10 cellular contexts compared by ENCODE assay signal in the genomic region with DNA sequence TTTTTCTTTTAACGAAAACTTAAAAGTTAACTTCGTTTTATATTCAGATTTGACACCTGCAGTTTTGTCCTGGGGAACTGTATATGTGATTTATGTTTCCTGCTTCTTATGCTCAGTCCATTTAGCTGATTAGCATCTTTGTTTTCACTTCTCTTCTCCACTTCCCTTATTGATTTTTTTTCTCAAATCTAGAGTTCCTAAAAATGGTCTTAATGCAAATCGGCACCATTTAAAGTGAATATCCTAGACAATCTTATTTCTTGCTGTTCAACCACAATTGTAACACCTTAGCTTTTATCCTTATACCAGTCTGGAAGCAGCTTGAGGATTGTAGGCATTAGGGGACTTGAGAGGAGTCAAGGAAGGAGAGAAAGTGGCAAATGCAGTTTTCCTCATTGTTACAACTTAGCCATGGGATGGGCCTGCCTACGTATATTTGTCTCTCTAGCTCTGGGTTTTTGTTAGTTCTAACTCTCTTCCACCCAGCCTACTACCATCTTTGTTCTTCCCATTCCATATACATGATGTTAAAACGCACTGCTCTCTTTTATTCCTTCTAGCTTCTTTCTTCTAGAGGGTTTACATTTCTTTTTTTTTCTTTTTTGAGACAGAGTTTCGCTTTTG. TPM values are rescaled to one million over a fixed set of nuclear protein-coding genes. Genes with fewer than 3 reads are reported as not detected.
A peak's percentile ranks its signal among the peaks of the same experiment; 100 is the strongest.
DNase-seq lines count a peak whose midpoint lies in the region; ATAC-seq, FAIRE-seq and TF ChIP-seq lines count a peak whose summit lies in the region.
"Had no signal": no experiment of that assay in that cellular context is flagged by ENCODE, and none has a peak within 500 bp of the region (broad histone marks: within the 10 kb centered on the region; RNA-seq: fewer than 3 reads in every experiment).

No MANE protein-coding gene starts in this region.

- H3K4me3 Mint-ChIP-seq in HFFc6: no peak overlapping the region

- H2AFZ ChIP-seq in endothelial cell of umbilical vein (ENCODE audit: low read depth, low read length): no peak overlapping the region

- no peak overlapping the region for H3K27ac ChIP-seq in endothelial cell of umbilical vein (ENCODE audit: insufficient read depth, low read depth, low read length)

- ATAC-seq in GM18520 (IDR thresholded peaks at IDR 0.05; ENCODE audit: unreplicated experiment) (peak; percentile 59), GM21576 (IDR thresholded peaks at IDR 0.05; ENCODE audit: unreplicated experiment) (peak; percentile 84), HG03432 (IDR thresholded peaks at IDR 0.05; ENCODE audit: unreplicated experiment) (peak; percentile 79)

- CTCF ChIA-PET in endothelial cell of umbilical vein (lab: Charles Lee): interaction anchor here (1.0 to 1.2 kb wide), 3 partner anchors 9 to 30 kb away, joined by 3 to 4 read pairs (median 3); no protein-coding TSS in a partner anchor

- DNase-seq in endothelial cell of umbilical vein (ENCODE audit: low read depth, low spot score) (peak; percentile 21), NCI-H510A treated with DMSO at 0.1 percent for 48 hours (lab: John Stamatoyannopoulos, UW) (no peak), HFFc6 (no peak), nucleus accumbens (lab: John Stamatoyannopoulos, UW) (no peak), erythroblast (lab: John Stamatoyannopoulos, UW) (no peak)
- DNase-seq: activated effector memory CD4-positive, alpha-beta T cell treated with anti-CD3 and anti-CD28 coated beads, Interleukin-2, amount 50 U/mL, for 16 hours; Right ventricle myocardium superior had no signal

- H3K36me3 Mint-ChIP-seq in HFFc6 (ENCODE audit: low read depth): peaks cover 9% of the 10 kb centered on the region

- intact Hi-C loops in endothelial cell of umbilical vein (cut with micrococcal nuclease): no loop called here

- no peak overlapping the region for H3K4me3 ChIP-seq in endothelial cell of umbilical vein (replicated peaks in 1 of 3; ENCODE audit: insufficient read depth in 1 of 3, low read depth in 1 of 3, low read length in 3 of 3)

- H3K4me1 Mint-ChIP-seq in HFFc6 (ENCODE audit: low read depth): peaks cover 20% of the 10 kb centered on the region

- dilution Hi-C loops in endothelial cell of umbilical vein (cut with MboI; ENCODE audit: extremely low pct_ligation_motif_present, low sequenced_read_pairs): no loop called here

- H3K9me1 ChIP-seq in endothelial cell of umbilical vein (replicated peaks; ENCODE audit: control insufficient read depth, extremely low read depth, insufficient read depth, low read length): no peaks in the 10 kb centered on the region

- H3K9ac ChIP-seq in endothelial cell of umbilical vein (replicated peaks; ENCODE audit: extremely low read depth, insufficient read depth, low read length): no peak overlapping the region

- no peaks in the 10 kb centered on the region for H3K9me3 Mint-ChIP-seq in HFFc6

- peaks cover 3% of the 10 kb centered on the region for H3K4me1 ChIP-seq in endothelial cell of umbilical vein (ENCODE audit: control insufficient read depth, extremely low read depth, insufficient read depth, low read length)

- no peak for TF ChIP-seq POLR2A in endothelial cell of umbilical vein (IDR thresholded peaks at IDR 0.05; ENCODE audit: low read depth, low read length)
- no peak for TF ChIP-seq POLR2A in erythroblast (IDR thresholded peaks at IDR 0.05; ENCODE audit: low read length)

- H3K79me2 ChIP-seq in endothelial cell of umbilical vein (ENCODE audit: control insufficient read depth, insufficient read depth, low read length): peaks cover 17% of the 10 kb centered on the region

- TF ChIP-seq CTCF in endothelial cell of umbilical vein (IDR thresholded peaks at IDR 0.05; ENCODE audit: extremely low read depth in 1 of 2, insufficient read depth in 1 of 2, low read depth in 1 of 2, low read length in 2 of 2) (no peak), HFFc6 (IDR thresholded peaks at IDR 0.05) (no peak)

- no TSS peak for BruUV-seq in endothelial cell of umbilical vein (replicated peaks; lab: Mats Ljungman, UMichigan)

- no peak for FAIRE-seq in endothelial cell of umbilical vein (lab: Jason Lieb, UNC)

- POLR2A ChIA-PET in endothelial cell of umbilical vein (lab: Charles Lee): no interaction called here

- no peaks in the 10 kb centered on the region for H3K27me3 ChIP-seq in endothelial cell of umbilical vein (ENCODE audit: control insufficient read depth in 2 of 2, insufficient read depth in 2 of 2, low read length in 2 of 2)

- H4K20me1 ChIP-seq in endothelial cell of umbilical vein (replicated peaks; ENCODE audit: control insufficient read depth, extremely low read depth, insufficient read depth, low read length): no peaks in the 10 kb centered on the region

- peaks cover 2 to 4% of the 10 kb centered on the region in 2 experiments for H3K36me3 ChIP-seq in endothelial cell of umbilical vein (ENCODE audit: control insufficient read depth in 2 of 2, extremely low read depth in 1 of 2, insufficient read depth in 2 of 2, low read length in 2 of 2)

- no peak overlapping the region for H3K27ac Mint-ChIP-seq in HFFc6

- H3K4me2 ChIP-seq in endothelial cell of umbilical vein (ENCODE audit: insufficient read depth, low read length): no peak overlapping the region

- H3K27me3 Mint-ChIP-seq in HFFc6 (ENCODE audit: insufficient read depth): no peaks in the 10 kb centered on the region

- no peaks in the 10 kb centered on the region for H3K9me3 ChIP-seq in endothelial cell of umbilical vein (replicated peaks; ENCODE audit: control insufficient read depth, insufficient read depth, low read length)

TF ChIP-seq in endothelial cell of umbilical vein, 7 proteins besides CTCF, POLR2A, EP300 and RAD21:
- TF ChIP-seq MYC (IDR thresholded peaks at IDR 0.05; ENCODE audit: low read depth, low read length): no peak

RNA-seq across cellular contexts. Expression of gene QRSL1, which starts 8.5 kb away (rescaled TPM):
- total RNA-seq in endothelial cell of umbilical vein: 11.3 and 12.4 TPM in 2 replicates
- polyA plus RNA-seq in endothelial cell of umbilical vein: 3.7 and 4.3 TPM in 2 replicates
- polyA plus RNA-seq in endothelial cell of umbilical vein (2011; cell fraction: cytosol; rRNA removed): 7.0 and 7.1 TPM in 2 replicates
- polyA plus RNA-seq in endothelial cell of umbilical vein (2011; cell fraction: nucleus; rRNA removed): 10.9 and 11.5 TPM in 2 replicates
- polyA plus RNA-seq in endothelial cell of umbilical vein (2012): 6.2 and 9.6 TPM in 2 replicates
- polyA minus RNA-seq in endothelial cell of umbilical vein: 7.6 and 9.0 TPM in 2 replicates
- 7.8 TPM for polyA minus RNA-seq in endothelial cell of umbilical vein (2011; cell fraction: cytosol; rRNA and poly(A)+ RNA removed)
- polyA minus RNA-seq in endothelial cell of umbilical vein (2011; cell fraction: nucleus; rRNA and poly(A)+ RNA removed): 12.2 and 15.1 TPM in 2 replicates
- 10 to 100 TPM in 3 of 6 experiments, 1 to 10 TPM in 3; 8.8 to 12.4 (median 10.1) TPM for total RNA-seq in HFFc6 (2021; fragmentation: NEBNext Ultra II Directional; extraction: Animal tissue kit (Norgen Biotek cat#: 25700))

RNA-seq across cellular contexts. Expression of gene RTN4IP1, which starts 8.5 kb away (rescaled TPM):
- total RNA-seq in endothelial cell of umbilical vein: 5.4 and 5.5 TPM in 2 replicates
- 2.2 and 3.9 TPM in 2 replicates for polyA plus RNA-seq in endothelial cell of umbilical vein
- 4.3 and 4.9 TPM in 2 replicates for polyA plus RNA-seq in endothelial cell of umbilical vein (2011; cell fraction: cytosol; rRNA removed)
- polyA plus RNA-seq in endothelial cell of umbilical vein (2011; cell fraction: nucleus; rRNA removed): 3.2 and 4.4 TPM in 2 replicates
- 6.1 and 9.1 TPM in 2 replicates for polyA plus RNA-seq in endothelial cell of umbilical vein (2012)
- 2.9 and 4.0 TPM in 2 replicates for polyA minus RNA-seq in endothelial cell of umbilical vein
- 9.0 TPM for polyA minus RNA-seq in endothelial cell of umbilical vein (2011; cell fraction: cytosol; rRNA and poly(A)+ RNA removed)
- 2.8 and 5.0 TPM in 2 replicates for polyA minus RNA-seq in endothelial cell of umbilical vein (2011; cell fraction: nucleus; rRNA and poly(A)+ RNA removed)
- total RNA-seq in HFFc6 (2021; fragmentation: NEBNext Ultra II Directional; extraction: Animal tissue kit (Norgen Biotek cat#: 25700)): 1 to 10 TPM; 5.7 to 8.9 (median 8.0) TPM
